ENCODE assay signal across 14 cellular contexts in genomic region chr3:179772297-179772696, GRCh38.
A peak's percentile ranks its signal among the peaks of the same experiment; 100 is the strongest.
DNase-seq lines count a peak whose midpoint lies in the region; ATAC-seq and TF ChIP-seq lines count a peak whose summit lies in the region.
"Had no signal": no experiment of that assay in that cellular context is flagged by ENCODE, and none has a peak within 500 bp of the region (broad histone marks: within the 10 kb centered on the region; RNA-seq: fewer than 3 reads in every experiment).

No MANE protein-coding gene starts in this region.

- H3K36me3 ChIP-seq in GM23338 (ENCODE audit: insufficient read depth) (peaks cover 8% of the 10 kb centered on the region), HUES64 (ENCODE audit: insufficient read depth, low read length) (peaks cover 37% of the 10 kb centered on the region), endodermal cell (ENCODE audit: control insufficient read depth, insufficient read depth, low read length) (peaks cover 48% of the 10 kb centered on the region), tibial artery (peaks cover 21 to 57% (median 40%) of the 10 kb centered on the region in 3 donors)

- H3K4me3 ChIP-seq in GM23338 (no peak overlapping the region), HUES64 (ENCODE audit: low read length) (no peak overlapping the region), endodermal cell (ENCODE audit: low read length) (no peak overlapping the region), tibial artery (no peak overlapping the region)
- H3K4me3 ChIP-seq: GM23248 had no signal

- no peaks in the 10 kb centered on the region; the same call in 1 of the 2 replicates for H3F3A ChIP-seq in GM23338 (replicated peaks; ENCODE audit: low read depth)

- H3K4me1 Mint-ChIP-seq in GM23338, result peaks cover 27% of the 10 kb centered on the region
- peaks cover 22% of the 10 kb centered on the region for H3K4me1 Mint-ChIP-seq in endodermal cell

- H3K9me3 ChIP-seq in HUES64 (ENCODE audit: insufficient read depth, low read depth, low read length) (peaks cover 9% of the 10 kb centered on the region; the same call in 1 of the 2 replicates), endodermal cell (ENCODE audit: control insufficient read depth, low read length) (peaks cover 31% of the 10 kb centered on the region), tibial artery (no peaks in the 10 kb centered on the region)

- H3K79me2 ChIP-seq in GM23338 (replicated peaks; ENCODE audit: insufficient read depth), result no peaks in the 10 kb centered on the region

- WGBS in HUES64, result 37% methylated on average over 5 of the region's 5 CpGs
- WGBS in endodermal cell (ENCODE audit: insufficient coverage in 1 of 2, insufficient read length in 1 of 2), 2 experiments, result 60 to 68% methylated on average over 5 of the region's 5 CpGs

- intact Hi-C loops in tibial artery (cut with DNase I; ENCODE audit: low total_unique reads), result no loop called here

- H3K27ac Mint-ChIP-seq in GM23338, result peak overlapping the region; percentile 73; the same call in 1 of the 2 replicates
- peak overlapping the region; percentile 20 for H3K27ac Mint-ChIP-seq in endodermal cell
- H3K27ac Mint-ChIP-seq: CD4-positive, alpha-beta T cell had no signal

- H3K27ac ChIP-seq in GM23338 (ENCODE audit: low read depth) (peak overlapping the region; percentile 64; the same call in 1 of the 2 replicates), HUES64 (ENCODE audit: low read depth, low read length) (peak overlapping the region; percentile 5; the same call in 1 of the 2 replicates), endodermal cell (ENCODE audit: low read depth, low read length) (no peak overlapping the region), tibial artery (no peak overlapping the region)
- H3K27ac ChIP-seq: C4-2B, GM23248, KMS-11 had no signal

- H3K9me3 Mint-ChIP-seq in GM23338, result peaks cover 30% of the 10 kb centered on the region
- H3K9me3 Mint-ChIP-seq in endodermal cell, result peaks cover 31% of the 10 kb centered on the region

- peak; percentile 87 for ATAC-seq in GM23338
- no peak for ATAC-seq in GM18498 (IDR thresholded peaks at IDR 0.05; ENCODE audit: unreplicated experiment)

- TF ChIP-seq CTCF in GM23338 (conservative IDR thresholded peaks at IDR 0.05; ENCODE audit: low read depth in 2 of 2) (no peak), endodermal cell (conservative IDR thresholded peaks at IDR 0.05) (no peak), GM13977 (IDR thresholded peaks at IDR 0.05; ENCODE audit: extremely low read depth, insufficient read depth, missing control alignments) (no peak), tibial artery (IDR thresholded peaks at IDR 0.05) (no peak)

- H3K9me2 ChIP-seq in GM23338 (ENCODE audit: insufficient read depth), result peaks cover 11% of the 10 kb centered on the region; the same call in 1 of the 2 replicates

- DNase-seq in GM23338 (ENCODE audit: low spot score) (peak; percentile 36), endodermal cell (peak; percentile 49), GM13977 (ENCODE audit: low spot score) (no peak), NCI-H2107 treated with DMSO at 0.1 percent for 48 hours (lab: John Stamatoyannopoulos, UW; ENCODE audit: unreplicated experiment) (no peak), tibial artery (no peak)
- DNase-seq: ACHN; CD4-positive, alpha-beta T cell; DMS153; DMS79; GM23248 had no signal

- in situ Hi-C loops in GM13977 (cut with MboI; ENCODE audit: low pct_unique_long_range_greater_than_20kb, low sequenced_read_pairs, unreplicated experiment), result no loop called here

- H4K20me1 ChIP-seq in GM23338 (replicated peaks; ENCODE audit: insufficient read depth), result no peaks in the 10 kb centered on the region

- H3K4me1 ChIP-seq in GM23338 (ENCODE audit: insufficient read depth) (peaks cover 22% of the 10 kb centered on the region), HUES64 (ENCODE audit: insufficient read depth, low read length) (peaks cover 16% of the 10 kb centered on the region), endodermal cell (ENCODE audit: control insufficient read depth, insufficient read depth, low read length) (no peaks in the 10 kb centered on the region), tibial artery (no peaks in the 10 kb centered on the region)

- no peaks in the 10 kb centered on the region for H3K27me3 ChIP-seq in GM23338 (ENCODE audit: insufficient read depth)
- no peaks in the 10 kb centered on the region for H3K27me3 ChIP-seq in HUES64 (ENCODE audit: insufficient read depth, low read length)
- no peaks in the 10 kb centered on the region for H3K27me3 ChIP-seq in endodermal cell (ENCODE audit: control insufficient read depth, insufficient read depth, low read length, poor library complexity, severe bottlenecking)
- no peaks in the 10 kb centered on the region for H3K27me3 ChIP-seq in tibial artery

- H2AFZ ChIP-seq in GM23338, result no peak overlapping the region
- H2AFZ ChIP-seq: GM23248 had no signal

- H3K27me3 Mint-ChIP-seq in GM23338 (ENCODE audit: insufficient read depth, low read depth, poor library complexity) (peaks cover 9% of the 10 kb centered on the region), endodermal cell (ENCODE audit: insufficient read depth) (no peaks in the 10 kb centered on the region)
- H3K27me3 Mint-ChIP-seq: CD4-positive, alpha-beta T cell had no signal

- H3K36me3 Mint-ChIP-seq in GM23338 (ENCODE audit: low read depth) (peaks cover 55% of the 10 kb centered on the region), endodermal cell (ENCODE audit: low read depth) (peaks cover 61% of the 10 kb centered on the region)

- H3K4me3 Mint-ChIP-seq in GM23338 (no peak overlapping the region), endodermal cell (no peak overlapping the region)
- H3K4me3 Mint-ChIP-seq: CD4-positive, alpha-beta T cell had no signal

- H3K9ac ChIP-seq in HUES64 (ENCODE audit: low read depth, low read length) (no peak overlapping the region), endodermal cell (ENCODE audit: extremely low read depth, low read length, poor library complexity, severe bottlenecking) (no peak overlapping the region)
- H3K9ac ChIP-seq: GM23248, KMS-11 had no signal

- peak overlapping the region; percentile 53; the same call in 1 of the 2 replicates for H3K4me2 ChIP-seq in GM23338
- H3K4me2 ChIP-seq: KMS-11 had no signal

TF ChIP-seq in GM23338, 12 proteins besides CTCF, POLR2A, EP300 and RAD21 (continues in another document):
- TF ChIP-seq ZNF331 (CRISPR knock-in tag; IDR thresholded peaks at IDR 0.05; ENCODE audit: low read depth), result no peak
- TF ChIP-seq ZNF462 (CRISPR knock-in tag; IDR thresholded peaks at IDR 0.05), result 0 out of 2 replicates have a peak, but pooled peaks have one; percentile 18
- no peak for TF ChIP-seq ZNF114 (CRISPR knock-in tag; IDR thresholded peaks at IDR 0.05)
- TF ChIP-seq EZH2phosphoT487 (IDR thresholded peaks at IDR 0.05; ENCODE audit: unreplicated experiment), result no peak

Comparison
In these comparisons a context has a peak if more than half of its experiments do, and no peak if none do; other contexts are left out.
1. DNase-seq: peak in GM23338 (single experiment) and endodermal cell (single experiment); none in GM13977 (single experiment), NCI-H2107 treated with DMSO at 0.1 percent for 48 hours (single experiment) and tibial artery (0 of 2).
2. H3K27ac ChIP-seq: peak in GM23338 (single experiment) and HUES64 (single experiment); none in endodermal cell (single experiment) and tibial artery (0 of 2).